ENCODE assay signal across 5 cellular contexts in the genomic region with DNA sequence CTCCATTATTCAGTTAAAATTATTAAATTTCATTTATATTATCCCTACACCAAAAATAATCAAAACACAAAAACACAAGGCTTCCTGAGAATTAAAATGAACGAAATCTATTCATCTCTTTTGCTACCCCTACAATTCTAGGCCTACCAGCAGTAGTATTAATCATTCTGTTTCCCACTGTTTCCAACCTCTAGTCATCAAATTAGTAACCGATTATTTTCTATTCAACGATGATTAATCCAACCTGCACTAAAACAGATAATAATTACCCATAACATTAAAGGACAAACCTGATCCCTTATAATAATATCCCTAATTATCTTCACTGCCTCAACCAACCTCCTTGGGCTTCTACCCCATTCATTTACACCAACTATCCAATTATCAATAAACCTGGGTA.
"Had no signal": no experiment of that assay in that cellular context is flagged by ENCODE, and none has a peak within 500 bp of the region (broad histone marks: within the 10 kb centered on the region; RNA-seq: fewer than 3 reads in every experiment).

No MANE protein-coding gene starts in this region.

- FAIRE-seq: HepG2, HTR-8/SVneo, K562 had no signal

- DNase-seq: IMR-90, KBM-7 had no signal
